ENCODE assay signal across 27 cellular contexts in the genomic region with DNA sequence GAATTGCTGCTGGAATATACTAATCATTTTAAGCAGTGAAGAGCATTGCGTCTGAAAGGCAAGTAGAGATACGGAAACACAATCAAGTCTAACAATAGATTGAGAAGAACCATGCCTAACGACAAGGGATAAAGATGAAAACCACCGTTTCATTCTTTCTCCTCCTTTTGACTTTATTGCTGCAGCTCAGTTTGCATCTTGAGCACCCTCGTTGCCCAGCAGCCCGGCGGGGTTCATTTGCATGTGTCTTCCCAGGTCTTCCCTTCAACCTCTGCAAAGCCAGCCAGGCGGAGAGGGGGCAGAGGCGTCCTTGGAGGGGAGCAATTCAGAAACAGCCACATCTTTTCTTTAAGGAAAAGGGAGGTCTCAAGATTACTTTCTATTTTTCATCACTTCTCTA. TPM values are rescaled to one million over a fixed set of nuclear protein-coding genes. Genes with fewer than 3 reads are reported as not detected.
DNase-seq lines count a peak whose midpoint lies in the region; TF ChIP-seq lines count a peak whose summit lies in the region.
"Had no signal": no experiment of that assay in that cellular context is flagged by ENCODE, and none has a peak within 500 bp of the region (broad histone marks: within the 10 kb centered on the region; RNA-seq: fewer than 3 reads in every experiment).

No MANE protein-coding gene starts in this region.

- H3K14ac ChIP-seq in H9 (ENCODE audit: insufficient read depth, low read length) = no peak overlapping the region

- no peak overlapping the region for H2BK15ac ChIP-seq in H9 (ENCODE audit: low read depth, low read length)

- H3K4ac ChIP-seq in H9 (ENCODE audit: low read depth, low read length) = no peak overlapping the region

- H3K18ac ChIP-seq in H9 (ENCODE audit: insufficient read length, low read depth, low read length) = no peak overlapping the region

- no peak overlapping the region for H3K9ac ChIP-seq in H9 (ENCODE audit: extremely low read depth, insufficient read length, low read length)
- H3K9ac ChIP-seq in skeletal muscle satellite cell (ENCODE audit: low read depth, low read length) = no peak overlapping the region
- H3K9ac ChIP-seq: GM23248, SK-N-SH had no signal

- no peaks in the 10 kb centered on the region for H3K23me2 ChIP-seq in H9 (ENCODE audit: insufficient read length, low read depth, low read length, poor library complexity, severe bottlenecking)

- no peak overlapping the region for H2BK20ac ChIP-seq in H9 (ENCODE audit: low read depth, low read length, poor library complexity, severe bottlenecking)

- H2BK12ac ChIP-seq in H9 (ENCODE audit: insufficient read length, low read depth, low read length) = no peak overlapping the region

- no peak overlapping the region for H2AK5ac ChIP-seq in H9 (ENCODE audit: insufficient read length, low read length)

- H3K27ac ChIP-seq in H9 (ENCODE audit: insufficient read length, low read depth, low read length) = no peak overlapping the region
- no peak overlapping the region for H3K27ac ChIP-seq in Peyer's patch
- H3K27ac ChIP-seq: GM23248, hepatocyte, left ventricle myocardium inferior, prostate gland, sigmoid colon, tibial nerve, VCaP had no signal

- no CpG with 5 or more reads among the region's 9 CpGs for WGBS in H9 (ENCODE audit: extremely low coverage, insufficient read length, low lambda C conversion rate)

- no peaks in the 10 kb centered on the region for H3K9me3 Mint-ChIP-seq in H9
- H3K9me3 Mint-ChIP-seq: CD8-positive, alpha-beta T cell; nephron had no signal

- H3K4me3 ChIP-seq in Peyer's patch = no peak overlapping the region
- no peak overlapping the region for H3K4me3 ChIP-seq in skeletal muscle satellite cell (ENCODE audit: low read length)
- H3K4me3 ChIP-seq: GM23248, hepatocyte, left ventricle myocardium inferior, prostate gland, sigmoid colon, tibial nerve had no signal

- H3K9me3 ChIP-seq in H9 (ENCODE audit: control insufficient read depth, low read depth, low read length) = no peaks in the 10 kb centered on the region
- no peaks in the 10 kb centered on the region for H3K9me3 ChIP-seq in Peyer's patch
- no peaks in the 10 kb centered on the region for H3K9me3 ChIP-seq in skeletal muscle satellite cell (replicated peaks; ENCODE audit: low read length)
- H3K9me3 ChIP-seq: left ventricle myocardium inferior, prostate gland, sigmoid colon, SK-N-SH had no signal

- H3K4me1 ChIP-seq in H9 (ENCODE audit: insufficient read depth, low read length) = no peaks in the 10 kb centered on the region; the same call in 1 of the 2 replicates
- H3K4me1 ChIP-seq in Peyer's patch = no peaks in the 10 kb centered on the region
- peaks cover 35% of the 10 kb centered on the region for H3K4me1 ChIP-seq in skeletal muscle satellite cell (ENCODE audit: control insufficient read depth, insufficient read depth, low read length)
- H3K4me1 ChIP-seq: prostate gland had no signal

- no peaks in the 10 kb centered on the region for H3K79me2 ChIP-seq in H9 (ENCODE audit: insufficient read depth, low read length)
- H3K79me2 ChIP-seq: hepatocyte had no signal

- H3K36me3 ChIP-seq in Peyer's patch (no peaks in the 10 kb centered on the region), skeletal muscle satellite cell (ENCODE audit: insufficient read depth, low read length) (no peaks in the 10 kb centered on the region)
- H3K36me3 ChIP-seq: left ventricle myocardium inferior, prostate gland, sigmoid colon, tibial nerve had no signal

- peak; percentile 63 for DNase-seq in H9
- DNase-seq in Peyer's patch = peak; percentile 41 to 59 (median 49)
- peak; percentile 40 for DNase-seq in germinal center (ENCODE audit: low spot score)
- DNase-seq in AG20443 (ENCODE audit: low spot score) = no peak
- DNase-seq in NCI-H2171 (lab: John Stamatoyannopoulos, UW) = no peak
- DNase-seq in NCI-H2081 treated with DMSO at 0.1 percent for 48 hours (lab: John Stamatoyannopoulos, UW) = no peak
- DNase-seq: activated CD4-positive, alpha-beta T cell treated with anti-CD3 and anti-CD28 coated beads, Interleukin-2, amount 50 U/mL, for 48 hours; activated CD8-positive, alpha-beta memory T cell treated with anti-CD3 and anti-CD28 coated beads, Interleukin-2, amount 50 U/mL, for 48 hours; activated effector memory CD4-positive, alpha-beta T cell treated with anti-CD3 and anti-CD28 coated beads, Interleukin-2, amount 50 U/mL, for 16 hours; CD8-positive, alpha-beta T cell; DMS153; effector memory CD4-positive, alpha-beta T cell; foreskin melanocyte; left ventricle myocardium inferior; NCI-H1417 treated with DMSO at 0.1 percent for 48 hours; NCI-H2107; NCI-H524 treated with DMSO at 0.1 percent for 48 hours; sigmoid colon; SK-N-SH; stimulated activated CD4-positive, alpha-beta T cell treated with anti-CD3 and anti-CD28 coated beads, Interleukin-15, amount 100 ng/mL, for 24 hours had no signal

- no peak overlapping the region for H4K8ac ChIP-seq in H9 (replicated peaks; ENCODE audit: insufficient read length, low read depth, low read length)

- H3T11ph ChIP-seq in H9 (ENCODE audit: low read length) = no peak overlapping the region

- H2BK120ac ChIP-seq in H9 (ENCODE audit: low read depth, low read length, poor library complexity, severe bottlenecking) = no peak overlapping the region

- H3K56ac ChIP-seq in H9 (ENCODE audit: insufficient read length, low read depth, low read length) = no peak overlapping the region

- H3K4me3 Mint-ChIP-seq in H9 = peak overlapping the region in 1 of 2 experiments; percentile 31; a peak in 2 of 5 replicates
- H3K4me3 Mint-ChIP-seq: CD8-positive, alpha-beta T cell; nephron had no signal

- H2AFZ ChIP-seq in H9 (ENCODE audit: low read length) = no peak overlapping the region
- H2AFZ ChIP-seq: GM23248, hepatocyte had no signal

- peaks cover 19 to 23% of the 10 kb centered on the region in 2 experiments for H3K4me1 Mint-ChIP-seq in H9

- TF ChIP-seq CTCF in H9 (conservative IDR thresholded peaks at IDR 0.05) = no peak
- TF ChIP-seq CTCF in Peyer's patch (IDR thresholded peaks at IDR 0.05) = no peak

- H3K27me3 ChIP-seq in H9 (ENCODE audit: insufficient read depth, low read length) (no peaks in the 10 kb centered on the region), Peyer's patch (no peaks in the 10 kb centered on the region), skeletal muscle satellite cell (ENCODE audit: control insufficient read depth, insufficient read depth, low read length) (no peaks in the 10 kb centered on the region)
- H3K27me3 ChIP-seq: hepatocyte, sigmoid colon, tibial nerve had no signal

- H4K20me1 ChIP-seq in H9 (ENCODE audit: control insufficient read depth, insufficient read depth, insufficient read length) = no peaks in the 10 kb centered on the region

- no peak overlapping the region for H4K5ac ChIP-seq in H9 (ENCODE audit: insufficient read length, low read depth, low read length)

- H3K27ac Mint-ChIP-seq in H9 = no peak overlapping the region
- H3K27ac Mint-ChIP-seq: CD8-positive, alpha-beta T cell; nephron had no signal

- no peaks in the 10 kb centered on the region for H3K36me3 Mint-ChIP-seq in H9 (ENCODE audit: insufficient read depth in 1 of 3, low read depth in 3 of 3)
- H3K36me3 Mint-ChIP-seq: CD8-positive, alpha-beta T cell had no signal

- no peak for TF ChIP-seq POLR2A in Peyer's patch (IDR thresholded peaks at IDR 0.05)

- no peak overlapping the region for H4K91ac ChIP-seq in H9 (ENCODE audit: insufficient read length, low read depth, low read length)

- H3K23ac ChIP-seq in H9 (ENCODE audit: insufficient read length, low read depth, low read length) = no peak overlapping the region

- no peak overlapping the region for H3K4me2 ChIP-seq in H9 (ENCODE audit: insufficient read depth, insufficient read length, low read length)
- H3K4me2 ChIP-seq in skeletal muscle satellite cell (ENCODE audit: low read length) = peak overlapping the region; percentile 20
- H3K4me2 ChIP-seq: hepatocyte, SK-N-SH had no signal

- no peak overlapping the region for H2BK5ac ChIP-seq in H9 (ENCODE audit: insufficient read length, low read length)

- H3K79me1 ChIP-seq in H9 (ENCODE audit: insufficient read depth, low read depth, low read length, poor library complexity, severe bottlenecking) = no peaks in the 10 kb centered on the region

- no peaks in the 10 kb centered on the region; the same call in 1 of the 2 replicates for H3K27me3 Mint-ChIP-seq in H9 (ENCODE audit: low read depth)

RNA-seq across cellular contexts. Expression of gene PXDC1, which starts 18.5 kb away (rescaled TPM):
- total RNA-seq in H9 (2021) = 3.0 and 3.1 TPM in 2 replicates
- 10 to 100 TPM; 35.5 to 69.4 (median 61.1) TPM for total RNA-seq in Peyer's patch
- 31.2 and 33.6 TPM in 2 replicates for total RNA-seq in skeletal muscle satellite cell (2012; rRNA removed)

Comparison
In these comparisons a context has a peak if more than half of its experiments do, and no peak if none do; other contexts are left out.
1. DNase-seq: peak in H9 (single experiment), Peyer's patch (3 of 3) and germinal center (single experiment); none in AG20443 (single experiment), NCI-H2171 (single experiment) and NCI-H2081 treated with DMSO at 0.1 percent for 48 hours (single experiment).